In genomic region chr1:154968731-154969130, GRCh38 we compare ENCODE assay signal across 10 cellular contexts. TPM values are rescaled to one million over a fixed set of nuclear protein-coding genes. Genes with fewer than 3 reads are reported as not detected.
DNase-seq lines count a peak whose midpoint lies in the region; ATAC-seq and TF ChIP-seq lines count a peak whose summit lies in the region.
"Had no signal": no experiment of that assay in that cellular context is flagged by ENCODE, and none has a peak within 500 bp of the region (broad histone marks: within the 10 kb centered on the region; RNA-seq: fewer than 3 reads in every experiment).

No MANE protein-coding gene starts in this region.

- H2BK5ac ChIP-seq in mesenchymal stem cell (ENCODE audit: low read depth, low read length, poor library complexity, severe bottlenecking): no peak overlapping the region

- H3K18ac ChIP-seq in mesenchymal stem cell (ENCODE audit: low read depth in 1 of 2, low read length in 2 of 2): peak overlapping the region in 1 of 2 experiments; percentile 84

- no peak overlapping the region for H2BK15ac ChIP-seq in mesenchymal stem cell (ENCODE audit: low read depth, poor library complexity, severe bottlenecking)

- H2BK12ac ChIP-seq in mesenchymal stem cell (ENCODE audit: low read length in 2 of 2): peak overlapping the region in 1 of 2 experiments; percentile 83

- WGBS in mesenchymal stem cell: 85% methylated on average over 2 of the region's 3 CpGs

- H2AK5ac ChIP-seq in mesenchymal stem cell (ENCODE audit: low read length, severe bottlenecking): peak overlapping the region; percentile 80

- no peaks in the 10 kb centered on the region for H3K79me1 ChIP-seq in mesenchymal stem cell (replicated peaks; ENCODE audit: low read length, poor library complexity, severe bottlenecking)

- H2BK120ac ChIP-seq in mesenchymal stem cell (ENCODE audit: low read depth, low read length): no peak overlapping the region

- peak overlapping the region; percentile 31 for H4K91ac ChIP-seq in mesenchymal stem cell (ENCODE audit: low read length)

- H3K9ac ChIP-seq in mesenchymal stem cell (ENCODE audit: low read length): peak overlapping the region; percentile 98

- H3K4me1 ChIP-seq in left ventricle myocardium inferior: peaks cover 70% of the 10 kb centered on the region
- peaks cover 37% of the 10 kb centered on the region for H3K4me1 ChIP-seq in mesenchymal stem cell (ENCODE audit: control insufficient read depth, insufficient read depth, low read depth, low read length)
- H3K4me1 ChIP-seq in upper lobe of right lung: peaks cover 48% of the 10 kb centered on the region

- H3K4me3 ChIP-seq in left ventricle myocardium inferior (no peak overlapping the region), brain microvascular endothelial cell (ENCODE audit: low read depth, low read length) (peak overlapping the region; percentile 74), mesenchymal stem cell (ENCODE audit: insufficient read depth in 1 of 2, low read depth in 1 of 2, low read length in 2 of 2) (peak overlapping the region; percentile 70 to 90), upper lobe of right lung (peak overlapping the region; percentile 63)

- H2AFZ ChIP-seq in mesenchymal stem cell (ENCODE audit: low read depth, low read length): no peak overlapping the region

- no peaks in the 10 kb centered on the region for H3K27me3 ChIP-seq in left ventricle myocardium inferior (ENCODE audit: low read depth)
- no peaks in the 10 kb centered on the region for H3K27me3 ChIP-seq in brain microvascular endothelial cell (replicated peaks)
- no peaks in the 10 kb centered on the region for H3K27me3 ChIP-seq in mesenchymal stem cell (ENCODE audit: control insufficient read depth in 1 of 2, insufficient read depth in 1 of 2, low read length in 2 of 2)
- H3K27me3 ChIP-seq in upper lobe of right lung: no peaks in the 10 kb centered on the region
- H3K27me3 ChIP-seq: neutrophil had no signal

- peak overlapping the region; percentile 97 for H3K27ac ChIP-seq in left ventricle myocardium inferior (replicated peaks)
- H3K27ac ChIP-seq in brain microvascular endothelial cell: no peak overlapping the region
- H3K27ac ChIP-seq in mesenchymal stem cell (ENCODE audit: low read length, poor library complexity, severe bottlenecking): peak overlapping the region; percentile 22
- H3K27ac ChIP-seq in upper lobe of right lung: peak overlapping the region; percentile 93
- no peak overlapping the region for H3K27ac ChIP-seq in substantia nigra (ENCODE audit: low read depth, low read length, poor library complexity, severe bottlenecking)
- H3K27ac ChIP-seq: neutrophil had no signal

- DNase-seq in left ventricle myocardium inferior: no peak
- DNase-seq in left ventricle myocardium superior: no peak
- no peak for DNase-seq in brain microvascular endothelial cell
- DNase-seq in mesenchymal stem cell: no peak
- DNase-seq in upper lobe of right lung: no peak
- DNase-seq in NCI-H1436 treated with DMSO at 0.1 percent for 48 hours (lab: John Stamatoyannopoulos, UW): no peak
- DNase-seq in substantia nigra (lab: John Stamatoyannopoulos, UW): no peak
- DNase-seq: stimulated activated naive CD4-positive, alpha-beta T cell treated with Interleukin-2 at 50 U/mL for 16 hours had no signal

- ATAC-seq in left ventricle myocardium superior (no peak), upper lobe of right lung (no peak), HG03378 (IDR thresholded peaks at IDR 0.05; ENCODE audit: unreplicated experiment) (no peak)

- H3K23ac ChIP-seq in mesenchymal stem cell (ENCODE audit: low read length in 2 of 2): peak overlapping the region in 1 of 2 experiments; percentile 63

- H3K4ac ChIP-seq in mesenchymal stem cell (ENCODE audit: low read depth in 1 of 2, low read length in 2 of 2): peak overlapping the region; percentile 5 to 37

- H3K14ac ChIP-seq in mesenchymal stem cell (ENCODE audit: low read length in 2 of 2): peak overlapping the region in 1 of 2 experiments; percentile 96

- TF ChIP-seq CTCF in left ventricle myocardium inferior (IDR thresholded peaks at IDR 0.05; ENCODE audit: borderline replicate concordance) (no peak), brain microvascular endothelial cell (IDR thresholded peaks at IDR 0.05; ENCODE audit: low read depth, low read length, missing control alignments) (no peak), upper lobe of right lung (IDR thresholded peaks at IDR 0.05) (no peak)

- H3K36me3 ChIP-seq in left ventricle myocardium inferior: peaks cover 54% of the 10 kb centered on the region
- H3K36me3 ChIP-seq in brain microvascular endothelial cell (replicated peaks): peaks cover 45% of the 10 kb centered on the region
- peaks cover 47 to 48% of the 10 kb centered on the region in 2 experiments for H3K36me3 ChIP-seq in mesenchymal stem cell (ENCODE audit: control insufficient read depth in 1 of 2, insufficient read depth in 2 of 2, low read depth in 1 of 2, low read length in 2 of 2)
- peaks cover 51% of the 10 kb centered on the region for H3K36me3 ChIP-seq in upper lobe of right lung

- peak overlapping the region; percentile 42 for H4K8ac ChIP-seq in mesenchymal stem cell (ENCODE audit: low read length)

- H3K9me3 ChIP-seq in left ventricle myocardium inferior (replicated peaks): no peaks in the 10 kb centered on the region
- no peaks in the 10 kb centered on the region for H3K9me3 ChIP-seq in mesenchymal stem cell (ENCODE audit: control insufficient read depth, low read length)
- H3K9me3 ChIP-seq in upper lobe of right lung: no peaks in the 10 kb centered on the region
- H3K9me3 ChIP-seq: neutrophil had no signal

- intact Hi-C loops in left ventricle myocardium inferior (cut with micrococcal nuclease): no loop called here
- intact Hi-C loops in left ventricle myocardium superior (cut with micrococcal nuclease): no loop called here
- intact Hi-C loops in upper lobe of right lung (cut with DNase I): no loop called here

- peak overlapping the region; percentile 89 for H3K4me2 ChIP-seq in mesenchymal stem cell (ENCODE audit: low read length, poor library complexity, severe bottlenecking)

- in situ Hi-C loops in brain microvascular endothelial cell (cut with HindIII; ENCODE audit: low pct_ligation_motif_present, low sequenced_read_pairs): no loop called here

RNA-seq across cellular contexts. Expression of gene SHC1, which starts 1.8 kb away (rescaled TPM):
- total RNA-seq in left ventricle myocardium inferior (43.0 TPM), left ventricle myocardium superior (62.1 TPM), upper lobe of right lung (120 TPM)
- polyA plus RNA-seq in mesenchymal stem cell (2013, experiment 1 of 2): 352 TPM
- 344 TPM for polyA plus RNA-seq in mesenchymal stem cell (2013, experiment 2 of 2)

RNA-seq across cellular contexts. Expression of gene CKS1B, which starts 5.8 kb away (rescaled TPM):
- total RNA-seq in left ventricle myocardium inferior: 17.8 TPM
- 16.7 TPM for total RNA-seq in left ventricle myocardium superior
- 48.2 TPM for polyA plus RNA-seq in mesenchymal stem cell (2013, experiment 1 of 2)
- polyA plus RNA-seq in mesenchymal stem cell (2013, experiment 2 of 2): 48.8 TPM
- total RNA-seq in upper lobe of right lung: 27.0 TPM

RNA-seq across cellular contexts. Expression of gene PYGO2, which starts 7.1 kb away (rescaled TPM):
- total RNA-seq in left ventricle myocardium inferior (12.9 TPM), left ventricle myocardium superior (14.7 TPM), upper lobe of right lung (27.0 TPM)
- 16.1 TPM for polyA plus RNA-seq in mesenchymal stem cell (2013, experiment 1 of 2)
- 15.3 TPM for polyA plus RNA-seq in mesenchymal stem cell (2013, experiment 2 of 2)

RNA-seq across cellular contexts. Expression of gene PBXIP1, which starts 12.8 kb away (rescaled TPM):
- 52.3 TPM for total RNA-seq in left ventricle myocardium inferior
- total RNA-seq in left ventricle myocardium superior: 60.4 TPM
- 69.2 TPM for polyA plus RNA-seq in mesenchymal stem cell (2013, experiment 1 of 2)
- polyA plus RNA-seq in mesenchymal stem cell (2013, experiment 2 of 2): 66.7 TPM
- 75.7 TPM for total RNA-seq in upper lobe of right lung

RNA-seq across cellular contexts. Expression of gene FLAD1, which starts 14.4 kb away (rescaled TPM):
- total RNA-seq in left ventricle myocardium inferior (30.1 TPM), left ventricle myocardium superior (31.4 TPM), upper lobe of right lung (29.0 TPM)
- polyA plus RNA-seq in mesenchymal stem cell (2013, experiment 1 of 2): 26.7 TPM
- 26.3 TPM for polyA plus RNA-seq in mesenchymal stem cell (2013, experiment 2 of 2)

Comparison
In these comparisons a context has a peak if more than half of its experiments do, and no peak if none do; other contexts are left out.
1. H3K27ac ChIP-seq: peak in left ventricle myocardium inferior (single experiment), mesenchymal stem cell (single experiment) and upper lobe of right lung (single experiment); none in brain microvascular endothelial cell (single experiment) and substantia nigra (single experiment).